1 cellular context compared by ENCODE assay signal in genomic region chr1:103529746-103530145, GRCh38.
TF ChIP-seq lines count a peak whose summit lies in the region.

No MANE protein-coding gene starts in this region.

TF ChIP-seq in GM23338, 12 proteins besides CTCF, POLR2A, EP300 and RAD21 (continued from another document):
- TF ChIP-seq ZNF462 (CRISPR knock-in tag; IDR thresholded peaks at IDR 0.05) (no peak), ZNF331 (CRISPR knock-in tag; IDR thresholded peaks at IDR 0.05; ENCODE audit: low read depth) (no peak)
